In genomic region chr14:102140027-102140749, GRCh38 we compare ENCODE assay signal across 8 cellular contexts. TPM values are rescaled to one million over a fixed set of nuclear protein-coding genes. Genes with fewer than 3 reads are reported as not detected.
A peak's percentile ranks its signal among the peaks of the same experiment; 100 is the strongest.
DNase-seq lines count a peak whose midpoint lies in the region; ATAC-seq and TF ChIP-seq lines count a peak whose summit lies in the region.

No MANE protein-coding gene starts in this region.

- H4K91ac ChIP-seq in neuronal stem cell (ENCODE audit: low read depth, low read length, poor library complexity) = no peak overlapping the region

- peak overlapping the region; percentile 76 for H3K23ac ChIP-seq in neuronal stem cell (ENCODE audit: low read depth, low read length, poor library complexity)

- peak overlapping the region; percentile 99 for H3K4me3 Mint-ChIP-seq in HFFc6
- H3K4me3 Mint-ChIP-seq in activated T-helper 1 cell treated with anti-CD3 and anti-CD28 coated beads, Interleukin-12 subunit alpha, Interleukin-12 subunit beta, Interleukin-2, Interleukin-4 antibody, amounts not matched to agents 30 ng/mL and 10 ng/mL and 1 ng/mL, durations not matched to agents 14 hours and 24 hours and 36 hours = peak overlapping the region; percentile 94

- H3K4me1 ChIP-seq in neuronal stem cell (ENCODE audit: control insufficient read depth in 2 of 2, insufficient read depth in 1 of 2, low read depth in 1 of 2, low read length in 2 of 2) (peaks cover 4 to 7% of the 10 kb centered on the region in 2 donors), upper lobe of right lung (peaks cover 23% of the 10 kb centered on the region)

- H3K9ac ChIP-seq in neuronal stem cell (ENCODE audit: low read depth, low read length, poor library complexity) = peak overlapping the region; percentile 92

- H3K27me3 ChIP-seq in neuronal stem cell (ENCODE audit: control insufficient read depth in 3 of 3, insufficient read depth in 3 of 3, low read depth in 1 of 3, low read length in 3 of 3) = no peaks in the 10 kb centered on the region
- no peaks in the 10 kb centered on the region for H3K27me3 ChIP-seq in upper lobe of right lung

- H3K27ac ChIP-seq in neuronal stem cell (replicated peaks; ENCODE audit: low read length) (peak overlapping the region; percentile 62), upper lobe of right lung (peak overlapping the region; percentile 86)

- no peaks in the 10 kb centered on the region for H3K9me3 Mint-ChIP-seq in HFFc6
- H3K9me3 Mint-ChIP-seq in activated T-helper 1 cell treated with anti-CD3 and anti-CD28 coated beads, Interleukin-12 subunit alpha, Interleukin-12 subunit beta, Interleukin-2, Interleukin-4 antibody, amounts not matched to agents 30 ng/mL and 10 ng/mL and 1 ng/mL, durations not matched to agents 14 hours and 24 hours and 36 hours = no peaks in the 10 kb centered on the region

- no peaks in the 10 kb centered on the region for H3K9me3 ChIP-seq in neuronal stem cell (replicated peaks in 1 of 2; ENCODE audit: control insufficient read depth in 2 of 2, insufficient read depth in 1 of 2, low read depth in 1 of 2, low read length in 2 of 2)
- H3K9me3 ChIP-seq in upper lobe of right lung = no peaks in the 10 kb centered on the region

- H3K27ac Mint-ChIP-seq in HFFc6 = peak overlapping the region; percentile 93
- H3K27ac Mint-ChIP-seq in activated T-helper 1 cell treated with anti-CD3 and anti-CD28 coated beads, Interleukin-12 subunit alpha, Interleukin-12 subunit beta, Interleukin-2, Interleukin-4 antibody, amounts not matched to agents 30 ng/mL and 10 ng/mL and 1 ng/mL, durations not matched to agents 14 hours and 24 hours and 36 hours = peak overlapping the region; percentile 91

- H2BK15ac ChIP-seq in neuronal stem cell (ENCODE audit: low read length) = peak overlapping the region; percentile 25

- H2AFZ ChIP-seq in neuronal stem cell (ENCODE audit: low read length) = peak overlapping the region; percentile 100

- TF ChIP-seq CTCF in GM13977 (IDR thresholded peaks at IDR 0.05; ENCODE audit: extremely low read depth, insufficient read depth, missing control alignments) (no peak), HFFc6 (IDR thresholded peaks at IDR 0.05) (no peak), foreskin fibroblast (IDR thresholded peaks at IDR 0.05; ENCODE audit: low read depth, low read length) (no peak), upper lobe of right lung (IDR thresholded peaks at IDR 0.05) (no peak)

- no peaks in the 10 kb centered on the region; the same call in 1 of the 2 replicates for H3K36me3 Mint-ChIP-seq in HFFc6 (ENCODE audit: low read depth)
- H3K36me3 Mint-ChIP-seq in activated T-helper 1 cell treated with anti-CD3 and anti-CD28 coated beads, Interleukin-12 subunit alpha, Interleukin-12 subunit beta, Interleukin-2, Interleukin-4 antibody, amounts not matched to agents 30 ng/mL and 10 ng/mL and 1 ng/mL, durations not matched to agents 14 hours and 24 hours and 36 hours (ENCODE audit: low read depth) = peaks cover 2% of the 10 kb centered on the region

- H3K36me3 ChIP-seq in neuronal stem cell (replicated peaks in 1 of 2; ENCODE audit: control insufficient read depth in 2 of 2, insufficient read depth in 2 of 2, low read length in 2 of 2) (peaks cover 0 to 11% of the 10 kb centered on the region in 2 donors), upper lobe of right lung (no peaks in the 10 kb centered on the region)

- no peak overlapping the region for H4K8ac ChIP-seq in neuronal stem cell (ENCODE audit: low read depth, low read length)

- DNase-seq in GM13977 (ENCODE audit: low spot score) = peak; percentile 37
- DNase-seq in HFFc6 = peak; percentile 8
- peak; percentile 19 for DNase-seq in NCI-H2171 treated with DMSO at 0.1 percent for 48 hours (lab: John Stamatoyannopoulos, UW)
- peak; percentile 27 for DNase-seq in activated T-helper 1 cell treated with anti-CD3 and anti-CD28 coated beads, Interleukin-12 subunit alpha, Interleukin-12 subunit beta, Interleukin-2, Interleukin-4 antibody, amounts not matched to agents 30 ng/mL and 10 ng/mL and 1 ng/mL, durations not matched to agents 14 hours and 24 hours and 36 hours (ENCODE audit: low spot score)
- peak in 1 of 2 donors; percentile 51 for DNase-seq in foreskin fibroblast
- DNase-seq in neuronal stem cell (ENCODE audit: low spot score) = peak; percentile 14
- peak; percentile 71 for DNase-seq in upper lobe of right lung
- DNase-seq in SKM-1 treated with dmso at 0.1 percent for 144 hours (lab: John Stamatoyannopoulos, UW; ENCODE audit: unreplicated experiment) = no peak

- in situ Hi-C loops in GM13977 (cut with MboI; ENCODE audit: low pct_unique_long_range_greater_than_20kb, low sequenced_read_pairs, unreplicated experiment) = no loop called here

- peaks cover 4% of the 10 kb centered on the region for H3K79me1 ChIP-seq in neuronal stem cell (ENCODE audit: low read depth, low read length)

- H2AK5ac ChIP-seq in neuronal stem cell (ENCODE audit: low read depth, low read length) = peak overlapping the region; percentile 78

- H2BK120ac ChIP-seq in neuronal stem cell (ENCODE audit: low read depth, low read length) = no peak overlapping the region

- H3K14ac ChIP-seq in neuronal stem cell (ENCODE audit: low read length) = no peak overlapping the region

- H3K4me3 ChIP-seq in foreskin fibroblast (ENCODE audit: low read depth in 1 of 2, low read length in 2 of 2) = peak overlapping the region; percentile 61 to 96
- peak overlapping the region; percentile 91 to 97 for H3K4me3 ChIP-seq in neuronal stem cell (ENCODE audit: low read length in 2 of 2)
- H3K4me3 ChIP-seq in upper lobe of right lung = peak overlapping the region; percentile 90

- no CpG with 5 or more reads among the region's 48 CpGs for WGBS in neuronal stem cell (ENCODE audit: extremely low coverage in 2 of 2, insufficient read length in 2 of 2, insufficient replicate concordance in 1 of 2), 2 donors

- H3K4me2 ChIP-seq in neuronal stem cell (ENCODE audit: insufficient read depth, low read length, poor library complexity, severe bottlenecking) = peak overlapping the region; percentile 85

- peak overlapping the region; percentile 72 for H2BK5ac ChIP-seq in neuronal stem cell (ENCODE audit: low read length)

- intact Hi-C loops in activated T-helper 1 cell treated with anti-CD3 and anti-CD28 coated beads, Interleukin-12 subunit alpha, Interleukin-12 subunit beta, Interleukin-2, Interleukin-4 antibody, amounts not matched to agents 30 ng/mL and 10 ng/mL and 1 ng/mL, durations not matched to agents 14 hours and 24 hours and 36 hours (cut with micrococcal nuclease) = loop anchor here (5.0 kb wide), 1 partner anchor 433 kb away; no protein-coding TSS in a partner anchor
- intact Hi-C loops in upper lobe of right lung (cut with DNase I) = no loop called here

- peak overlapping the region; percentile 86 for H3K18ac ChIP-seq in neuronal stem cell (ENCODE audit: low read length)

- H3K27me3 Mint-ChIP-seq in HFFc6 (ENCODE audit: insufficient read depth) = no peaks in the 10 kb centered on the region
- H3K27me3 Mint-ChIP-seq in activated T-helper 1 cell treated with anti-CD3 and anti-CD28 coated beads, Interleukin-12 subunit alpha, Interleukin-12 subunit beta, Interleukin-2, Interleukin-4 antibody, amounts not matched to agents 30 ng/mL and 10 ng/mL and 1 ng/mL, durations not matched to agents 14 hours and 24 hours and 36 hours (ENCODE audit: insufficient read depth) = no peaks in the 10 kb centered on the region

- no peak overlapping the region for H3K4ac ChIP-seq in neuronal stem cell (ENCODE audit: low read length)

- peaks cover 34% of the 10 kb centered on the region for H3K4me1 Mint-ChIP-seq in HFFc6 (ENCODE audit: low read depth)
- H3K4me1 Mint-ChIP-seq in activated T-helper 1 cell treated with anti-CD3 and anti-CD28 coated beads, Interleukin-12 subunit alpha, Interleukin-12 subunit beta, Interleukin-2, Interleukin-4 antibody, amounts not matched to agents 30 ng/mL and 10 ng/mL and 1 ng/mL, durations not matched to agents 14 hours and 24 hours and 36 hours (ENCODE audit: low read depth) = peaks cover 24% of the 10 kb centered on the region

- H2BK12ac ChIP-seq in neuronal stem cell (ENCODE audit: low read length) = no peak overlapping the region

- ATAC-seq in upper lobe of right lung = peak; percentile 23

RNA-seq across cellular contexts. Expression of gene WDR20, which starts 0.5 kb away (rescaled TPM):
- total RNA-seq in HFFc6 (2021; fragmentation: NEBNext Ultra II Directional; extraction: Animal tissue kit (Norgen Biotek cat#: 25700)) = 10 to 100 TPM; 24.4 to 28.7 (median 27.7) TPM
- 33.9 and 34.2 TPM in 2 replicates for total RNA-seq in activated T-helper 1 cell treated with anti-CD3 and anti-CD28 coated beads, Interleukin-12 subunit alpha, Interleukin-12 subunit beta, Interleukin-2, Interleukin-4 antibody, amounts not matched to agents 30 ng/mL and 10 ng/mL and 1 ng/mL, durations not matched to agents 14 hours and 24 hours and 36 hours
- polyA plus RNA-seq in neuronal stem cell (2013, experiment 1 of 2) = 12.6 TPM
- 13.0 TPM for polyA plus RNA-seq in neuronal stem cell (2013, experiment 2 of 2)
- 25.2 TPM for total RNA-seq in upper lobe of right lung

RNA-seq across cellular contexts. Expression of gene HSP90AA1, which starts 53.3 kb away (rescaled TPM):
- total RNA-seq in HFFc6 (2021; fragmentation: NEBNext Ultra II Directional; extraction: Animal tissue kit (Norgen Biotek cat#: 25700)) = 100 to 1,000 TPM; 616 to 859 (median 665) TPM
- total RNA-seq in activated T-helper 1 cell treated with anti-CD3 and anti-CD28 coated beads, Interleukin-12 subunit alpha, Interleukin-12 subunit beta, Interleukin-2, Interleukin-4 antibody, amounts not matched to agents 30 ng/mL and 10 ng/mL and 1 ng/mL, durations not matched to agents 14 hours and 24 hours and 36 hours = 993 and 995 TPM in 2 replicates
- 653 TPM for polyA plus RNA-seq in neuronal stem cell (2013, experiment 1 of 2)
- 672 TPM for polyA plus RNA-seq in neuronal stem cell (2013, experiment 2 of 2)
- 490 TPM for total RNA-seq in upper lobe of right lung
